15 cellular contexts compared by ENCODE assay signal in the genomic region with DNA sequence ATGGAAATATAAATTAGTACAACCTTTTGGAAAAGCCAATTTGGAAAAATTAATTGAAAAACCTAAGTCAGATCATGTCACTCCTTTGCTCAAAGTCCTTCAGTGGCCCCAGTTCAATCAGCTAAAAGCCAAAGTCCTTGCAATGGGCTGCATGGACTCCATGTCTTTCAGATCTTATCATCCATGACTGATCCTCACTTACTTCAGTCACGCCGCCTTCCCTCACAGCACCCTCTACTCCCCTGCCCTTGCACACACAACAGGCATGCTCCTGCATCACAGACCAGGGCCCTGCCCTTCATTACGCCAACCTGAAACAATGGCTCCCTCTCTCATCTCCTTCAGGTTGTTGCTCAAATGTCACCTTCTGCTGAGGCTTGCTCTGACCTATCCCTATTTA. TPM values are rescaled to one million over a fixed set of nuclear protein-coding genes. Genes with fewer than 3 reads are reported as not detected.
A peak's percentile ranks its signal among the peaks of the same experiment; 100 is the strongest.
DNase-seq lines count a peak whose midpoint lies in the region; ATAC-seq, FAIRE-seq and TF ChIP-seq lines count a peak whose summit lies in the region.
"Had no signal": no experiment of that assay in that cellular context is flagged by ENCODE, and none has a peak within 500 bp of the region (broad histone marks: within the 10 kb centered on the region; RNA-seq: fewer than 3 reads in every experiment).

No MANE protein-coding gene starts in this region.

- H3K14ac ChIP-seq in mesenchymal stem cell (ENCODE audit: low read length in 2 of 2), result no peak overlapping the region

- TF ChIP-seq EP300 in HepG2 (IDR thresholded peaks at IDR 0.05; ENCODE audit: low read depth in 2 of 2, low read length in 2 of 2) (no peak), HepG2 (CRISPR knock-in tag; IDR thresholded peaks at IDR 0.05; ENCODE audit: borderline replicate concordance) (no peak; the same call in 1 of the 2 replicates)

- no peak overlapping the region for H3K18ac ChIP-seq in mesenchymal stem cell (ENCODE audit: low read depth in 1 of 2, low read length in 2 of 2)

- no peak for DNase-seq in HepG2 (ENCODE audit: low spot score)
- DNase-seq in right lobe of liver, result no peak
- DNase-seq in T-helper 17 cell, result no peak
- DNase-seq in mesenchymal stem cell, result no peak
- no peak for DNase-seq in NCI-H748 (lab: John Stamatoyannopoulos, UW; ENCODE audit: unreplicated experiment)
- no peak for DNase-seq in Calu3
- DNase-seq: CD4-positive, CD25-positive, alpha-beta regulatory T cell; NCI-H1436; NCI-H2081 treated with DMSO at 0.1 percent for 48 hours; NCI-H345; NCI-H748 treated with DMSO at 0.1 percent for 48 hours; PC-9 had no signal

- no TSS peak for BruUV-seq in HepG2 (replicated peaks; lab: Mats Ljungman, UMichigan)
- BruUV-seq in Calu3 (replicated peaks; lab: Mats Ljungman, UMichigan), result no TSS peak

- no peak overlapping the region for H2BK12ac ChIP-seq in mesenchymal stem cell (ENCODE audit: low read length in 2 of 2)

- H3K79me1 ChIP-seq in mesenchymal stem cell (replicated peaks; ENCODE audit: low read length, poor library complexity, severe bottlenecking), result peaks cover 20% of the 10 kb centered on the region

- FAIRE-seq in HepG2 (lab: Jason Lieb, UNC), result no peak
- FAIRE-seq: H54 had no signal

- H3K9me3 ChIP-seq in HepG2 (ENCODE audit: low read length) (no peaks in the 10 kb centered on the region), right lobe of liver (no peaks in the 10 kb centered on the region), T-helper 17 cell (ENCODE audit: control insufficient read depth, low read length, poor library complexity, severe bottlenecking) (no peaks in the 10 kb centered on the region), mesenchymal stem cell (ENCODE audit: control insufficient read depth, low read length) (no peaks in the 10 kb centered on the region)

- H3K36me3 ChIP-seq in HepG2 (replicated peaks in 1 of 2; ENCODE audit: control insufficient read depth in 1 of 2, insufficient read depth in 2 of 2, low read length in 2 of 2), result peaks cover 15 to 54% of the 10 kb centered on the region in 2 experiments
- H3K36me3 ChIP-seq in right lobe of liver, result peaks cover 0 to 4% (median 2%) of the 10 kb centered on the region in 4 donors
- H3K36me3 ChIP-seq in mesenchymal stem cell (ENCODE audit: control insufficient read depth in 1 of 2, insufficient read depth in 2 of 2, low read depth in 1 of 2, low read length in 2 of 2), result peaks cover 14 to 36% of the 10 kb centered on the region in 2 experiments

- H4K20me1 ChIP-seq in HepG2 (ENCODE audit: insufficient read depth, low read length), result no peaks in the 10 kb centered on the region

- no peaks in the 10 kb centered on the region for H3K27me3 ChIP-seq in HepG2 (ENCODE audit: control insufficient read depth in 1 of 2, insufficient read depth in 2 of 2, low read length in 2 of 2)
- H3K27me3 ChIP-seq in right lobe of liver, result no peaks in the 10 kb centered on the region
- no peaks in the 10 kb centered on the region for H3K27me3 ChIP-seq in mesenchymal stem cell (ENCODE audit: control insufficient read depth in 1 of 2, insufficient read depth in 1 of 2, low read length in 2 of 2)

- no peak overlapping the region for H2AFZ ChIP-seq in HepG2 (ENCODE audit: low read length)
- no peak overlapping the region for H2AFZ ChIP-seq in mesenchymal stem cell (ENCODE audit: low read depth, low read length)
- H2AFZ ChIP-seq: PC-9 had no signal

- in situ Hi-C loops in HepG2 (cut with HindIII; ENCODE audit: extremely low pct_ligation_motif_present, low pct_unique_long_range_greater_than_20kb), result no loop called here

- H3K79me2 ChIP-seq in HepG2 (ENCODE audit: insufficient read depth, low read length), result no peaks in the 10 kb centered on the region

- H3K4me3 ChIP-seq in HepG2 (replicated peaks in 1 of 3; ENCODE audit: insufficient read depth in 1 of 3, low read depth in 2 of 3, low read length in 3 of 3) (no peak overlapping the region), right lobe of liver (no peak overlapping the region), mesenchymal stem cell (ENCODE audit: insufficient read depth in 1 of 2, low read depth in 1 of 2, low read length in 2 of 2) (no peak overlapping the region)
- H3K4me3 ChIP-seq: PC-9 had no signal

- H2AK5ac ChIP-seq in mesenchymal stem cell (ENCODE audit: low read length, severe bottlenecking), result no peak overlapping the region

- H3K36me3 Mint-ChIP-seq in T-helper 17 cell (ENCODE audit: low read depth), result no peaks in the 10 kb centered on the region
- peaks cover 43% of the 10 kb centered on the region for H3K36me3 Mint-ChIP-seq in Calu3 (ENCODE audit: insufficient read depth, unreplicated experiment)

- TF ChIP-seq RAD21 in HepG2 (CRISPR knock-in tag; IDR thresholded peaks at IDR 0.05), result 0 out of 2 replicates have a peak, but pooled peaks have one; percentile 28

- H3K4me2 ChIP-seq in HepG2 (ENCODE audit: low read depth, low read length), result no peak overlapping the region; the same call in 1 of the 2 replicates
- H3K4me2 ChIP-seq in mesenchymal stem cell (ENCODE audit: low read length, poor library complexity, severe bottlenecking), result no peak overlapping the region
- H3K4me2 ChIP-seq: PC-9 had no signal

- peaks cover 21% of the 10 kb centered on the region for H3K4me1 Mint-ChIP-seq in T-helper 17 cell
- no peaks in the 10 kb centered on the region for H3K4me1 Mint-ChIP-seq in Calu3 (ENCODE audit: low read depth, unreplicated experiment)

- TF ChIP-seq POLR2A in HepG2 (IDR thresholded peaks at IDR 0.05; ENCODE audit: insufficient read depth in 1 of 2, low read depth in 2 of 2, low read length in 2 of 2) (no peak), right lobe of liver (IDR thresholded peaks at IDR 0.05) (no peak)

- TF ChIP-seq CTCF in HepG2 (CRISPR knock-in tag; IDR thresholded peaks at IDR 0.05) (peak; percentile 21; the same call in 1 of the 2 replicates), right lobe of liver (IDR thresholded peaks at IDR 0.05) (no peak), Calu3 (IDR thresholded peaks at IDR 0.05; ENCODE audit: unreplicated experiment) (no peak)

- ATAC-seq in HepG2, result peak; percentile 75
- no peak for ATAC-seq in right lobe of liver
- no peak for ATAC-seq in T-helper 17 cell
- ATAC-seq in GM18519 (IDR thresholded peaks at IDR 0.05; ENCODE audit: low FRiP score, unreplicated experiment), result no peak

- H3K27ac ChIP-seq in HepG2 (ENCODE audit: extremely low read length, insufficient read depth, low read length) (no peak overlapping the region), right lobe of liver (no peak overlapping the region), mesenchymal stem cell (ENCODE audit: low read length, poor library complexity, severe bottlenecking) (no peak overlapping the region)
- H3K27ac ChIP-seq: PC-9 had no signal

- WGBS in HepG2 (ENCODE audit: low lambda C conversion rate), result 97% methylated on average over 3 of the region's 3 CpGs
- 100% methylated on average over 3 of the region's 3 CpGs for WGBS in right lobe of liver (ENCODE audit: insufficient coverage, low coverage, low lambda C conversion rate, missing lambda C conversion rate)
- 98% methylated on average over 3 of the region's 3 CpGs for WGBS in mesenchymal stem cell

- peak overlapping the region in 1 of 2 experiments; percentile 87 for H3K23ac ChIP-seq in mesenchymal stem cell (ENCODE audit: low read length in 2 of 2)

- H3K4ac ChIP-seq in mesenchymal stem cell (ENCODE audit: low read depth in 1 of 2, low read length in 2 of 2), result no peak overlapping the region

- no peak overlapping the region for H2BK5ac ChIP-seq in mesenchymal stem cell (ENCODE audit: low read depth, low read length, poor library complexity, severe bottlenecking)

- H4K8ac ChIP-seq in mesenchymal stem cell (ENCODE audit: low read length), result peak overlapping the region; percentile 3

- H4K91ac ChIP-seq in mesenchymal stem cell (ENCODE audit: low read length), result no peak overlapping the region

- no peaks in the 10 kb centered on the region for H3K9me3 Mint-ChIP-seq in Calu3 (ENCODE audit: low read depth, unreplicated experiment)
- H3K9me3 Mint-ChIP-seq: CD4-positive, CD25-positive, alpha-beta regulatory T cell had no signal

- no peak overlapping the region for H2BK15ac ChIP-seq in mesenchymal stem cell (ENCODE audit: low read depth, poor library complexity, severe bottlenecking)

- CTCF ChIA-PET in HepG2 (lab: Yijun Ruan, JAX; ENCODE audit: low intra/inter-chr PET ratio, low total read pairs), result no interaction called here
- CTCF ChIA-PET in Calu3 (lab: Charles Lee), result no interaction called here

- H3K27ac Mint-ChIP-seq in T-helper 17 cell (peak overlapping the region; percentile 14), Calu3 (ENCODE audit: unreplicated experiment) (no peak overlapping the region)

- intact Hi-C loops in HepG2 (cut with micrococcal nuclease; ENCODE audit: unreplicated experiment), result no loop called here
- intact Hi-C loops in right lobe of liver (cut with DNase I), result no loop called here
- intact Hi-C loops in Calu3 (cut with micrococcal nuclease; ENCODE audit: unreplicated experiment), result no loop called here

- POLR2A ChIA-PET in HepG2 (lab: Yijun Ruan, JAX), result no interaction called here

- H3K27me3 Mint-ChIP-seq in T-helper 17 cell (no peaks in the 10 kb centered on the region), Calu3 (ENCODE audit: unreplicated experiment) (no peaks in the 10 kb centered on the region)
- H3K27me3 Mint-ChIP-seq: CD4-positive, CD25-positive, alpha-beta regulatory T cell had no signal

- H3K4me3 Mint-ChIP-seq in T-helper 17 cell, result no peak overlapping the region
- H3K4me3 Mint-ChIP-seq in Calu3 (ENCODE audit: low read depth, unreplicated experiment), result no peak overlapping the region
- H3K4me3 Mint-ChIP-seq: CD4-positive, CD25-positive, alpha-beta regulatory T cell had no signal

- H3K4me1 ChIP-seq in HepG2 (ENCODE audit: insufficient read depth, low read length) (peaks cover 15% of the 10 kb centered on the region), right lobe of liver (peaks cover 0 to 20% (median 3%) of the 10 kb centered on the region in 4 donors), mesenchymal stem cell (ENCODE audit: control insufficient read depth, insufficient read depth, low read depth, low read length) (peaks cover 11% of the 10 kb centered on the region)

- H3K9ac ChIP-seq in HepG2 (ENCODE audit: insufficient read depth, low read depth, low read length), result no peak overlapping the region
- no peak overlapping the region for H3K9ac ChIP-seq in mesenchymal stem cell (ENCODE audit: low read length)

- no peak overlapping the region for H2BK120ac ChIP-seq in mesenchymal stem cell (ENCODE audit: low read depth, low read length)

RNA-seq across cellular contexts. Expression of a gene that starts 15.6 kb away (rescaled TPM):
- total RNA-seq in HepG2 (2016; rRNA removed; fragmentation: Illumina TruSeq; extraction: Trizol) (37.3 and 43.9 TPM in 2 replicates), right lobe of liver (10 to 100 TPM; 17.3 to 29.3 (median 21.6) TPM), T-helper 17 cell (10 to 100 TPM; 57.4 to 61.2 TPM), Calu3 (2022) (39.6 and 43.9 TPM in 2 replicates)
- 7.8 and 8.3 TPM in 2 replicates for total RNA-seq in HepG2 (2016; cell fraction: cytosol; rRNA removed; fragmentation: Illumina TruSeq; extraction: Trizol; ENCODE audit: low read depth)
- 35.6 and 36.6 TPM in 2 replicates for total RNA-seq in HepG2 (2016; cell fraction: insoluble cytoplasmic fraction; rRNA removed; fragmentation: Illumina TruSeq; extraction: Trizol)
- 26.4 and 26.5 TPM in 2 replicates for total RNA-seq in HepG2 (2016; cell fraction: membrane; rRNA removed; fragmentation: Illumina TruSeq; extraction: Trizol)
- 40.0 and 44.1 TPM in 2 replicates for total RNA-seq in HepG2 (2016; cell fraction: nucleus; rRNA removed; fragmentation: Illumina TruSeq; extraction: Trizol)
- polyA plus RNA-seq in HepG2 (2011; rRNA removed), result 20.8 and 28.2 TPM in 2 replicates
- polyA plus RNA-seq in HepG2 (2011; cell fraction: cytosol; rRNA removed), result 17.0 and 17.8 TPM in 2 replicates
- polyA plus RNA-seq in HepG2 (2011; cell fraction: nucleus; rRNA removed), result 63.0 and 65.8 TPM in 2 replicates
- polyA plus RNA-seq in HepG2 (2012), result 28.9 and 35.1 TPM in 2 replicates
- polyA plus RNA-seq in HepG2 (2016; cell fraction: cytosol; fragmentation: Illumina TruSeq; extraction: Trizol; ENCODE audit: low read depth), result 3.4 TPM in 2 replicates
- 26.9 and 34.3 TPM in 2 replicates for polyA plus RNA-seq in HepG2 (2016; cell fraction: insoluble cytoplasmic fraction; fragmentation: Illumina TruSeq; extraction: Trizol; ENCODE audit: low read depth)
- polyA plus RNA-seq in HepG2 (2016; cell fraction: membrane; fragmentation: Illumina TruSeq; extraction: Trizol; ENCODE audit: low read depth), result 12.0 and 12.5 TPM in 2 replicates
- polyA plus RNA-seq in HepG2 (2016; cell fraction: nucleus; fragmentation: Illumina TruSeq; extraction: Trizol; ENCODE audit: insufficient read depth, low read depth), result 50.8 and 58.3 TPM in 2 replicates
- 85.2 and 180 TPM in 2 replicates for polyA minus RNA-seq in HepG2 (2011; rRNA and poly(A)+ RNA removed; ENCODE audit: low replicate concordance)
- polyA minus RNA-seq in HepG2 (2011; cell fraction: cytosol; rRNA and poly(A)+ RNA removed), result 19.0 and 20.2 TPM in 2 replicates
- polyA minus RNA-seq in HepG2 (2011; cell fraction: nucleus; rRNA and poly(A)+ RNA removed), result 73.1 and 81.1 TPM in 2 replicates
- polyA plus RNA-seq in mesenchymal stem cell (2013, experiment 1 of 2), result 10.5 TPM
- polyA plus RNA-seq in mesenchymal stem cell (2013, experiment 2 of 2), result 10.7 TPM

RNA-seq across cellular contexts. Expression of a gene that starts 20.0 kb away (rescaled TPM):
- 0.02 TPM in 1 of 2 replicates, not detected in the other for total RNA-seq in HepG2 (2016; rRNA removed; fragmentation: Illumina TruSeq; extraction: Trizol)
- total RNA-seq in HepG2 (2016; cell fraction: cytosol; rRNA removed; fragmentation: Illumina TruSeq; extraction: Trizol; ENCODE audit: low read depth), result not detected in 2 replicates
- 0.02 TPM in 1 of 2 replicates, not detected in the other for total RNA-seq in HepG2 (2016; cell fraction: insoluble cytoplasmic fraction; rRNA removed; fragmentation: Illumina TruSeq; extraction: Trizol)
- total RNA-seq in HepG2 (2016; cell fraction: membrane; rRNA removed; fragmentation: Illumina TruSeq; extraction: Trizol), result 0.03 TPM in 1 of 2 replicates, not detected in the other
- 0.12 and 0.16 TPM in 2 replicates for total RNA-seq in HepG2 (2016; cell fraction: nucleus; rRNA removed; fragmentation: Illumina TruSeq; extraction: Trizol)
- 0.08 and 0.22 TPM in 2 replicates for polyA plus RNA-seq in HepG2 (2011; rRNA removed)
- polyA plus RNA-seq in HepG2 (2011; cell fraction: cytosol; rRNA removed), result 0.01 and 0.03 TPM in 2 replicates
- 1.2 and 1.4 TPM in 2 replicates for polyA plus RNA-seq in HepG2 (2011; cell fraction: nucleus; rRNA removed)
- 0.09 and 0.15 TPM in 2 replicates for polyA plus RNA-seq in HepG2 (2012)
- polyA plus RNA-seq in HepG2 (2016; cell fraction: cytosol; fragmentation: Illumina TruSeq; extraction: Trizol; ENCODE audit: low read depth), result not detected in 2 replicates
- not detected in 2 replicates for polyA plus RNA-seq in HepG2 (2016; cell fraction: insoluble cytoplasmic fraction; fragmentation: Illumina TruSeq; extraction: Trizol; ENCODE audit: low read depth)
- not detected in 2 replicates for polyA plus RNA-seq in HepG2 (2016; cell fraction: membrane; fragmentation: Illumina TruSeq; extraction: Trizol; ENCODE audit: low read depth)
- 0.12 and 0.25 TPM in 2 replicates for polyA plus RNA-seq in HepG2 (2016; cell fraction: nucleus; fragmentation: Illumina TruSeq; extraction: Trizol; ENCODE audit: insufficient read depth, low read depth)
- polyA minus RNA-seq in HepG2 (2011; rRNA and poly(A)+ RNA removed; ENCODE audit: low replicate concordance), result 0.07 and 0.16 TPM in 2 replicates
- not detected in 2 replicates for polyA minus RNA-seq in HepG2 (2011; cell fraction: cytosol; rRNA and poly(A)+ RNA removed)
- polyA minus RNA-seq in HepG2 (2011; cell fraction: nucleus; rRNA and poly(A)+ RNA removed), result 0.25 and 0.26 TPM in 2 replicates
- total RNA-seq in right lobe of liver, result not detected
- total RNA-seq in T-helper 17 cell, result not detected
- 0.01 TPM for polyA plus RNA-seq in mesenchymal stem cell (2013, experiment 1 of 2)
- polyA plus RNA-seq in mesenchymal stem cell (2013, experiment 2 of 2), result not detected
- total RNA-seq in Calu3 (2022), result not detected in 2 replicates
- total RNA-seq: CD4-positive, CD25-positive, alpha-beta regulatory T cell; HT-29 had no signal
